ENCODE assay signal across 8 cellular contexts in genomic region chr19:41352609-41353465, GRCh38.
DNase-seq lines count a peak whose midpoint lies in the region.

No MANE protein-coding gene starts in this region.

- peaks cover 49% of the 10 kb centered on the region for H3K27me3 ChIP-seq in mucosa of stomach (ENCODE audit: control insufficient read depth, insufficient read depth, low read length)

- DNase-seq in NCI-H2171 treated with DMSO at 0.1 percent for 48 hours (lab: John Stamatoyannopoulos, UW) (peak; percentile 22), NCI-H2171 (lab: John Stamatoyannopoulos, UW) (no peak), NCI-H226 (peak; percentile 61), epidermal melanocyte (ENCODE audit: insufficient read length, low spot score) (peak; percentile 28), cortex of kidney (lab: John Stamatoyannopoulos, UW) (no peak)
- DNase-seq in activated CD8-positive, alpha-beta memory T cell treated with anti-CD3 and anti-CD28 coated beads for 4 hours (ENCODE audit: low read depth in 2 of 2), result peak; percentile 64
- DNase-seq in stimulated activated CD8-positive, alpha-beta memory T cell treated with anti-CD3 and anti-CD28 coated beads, Interleukin-7, amount 100 ng/mL, for 4 hours (ENCODE audit: low read depth in 2 of 2), result peak; percentile 58 to 76

- peaks cover 29% of the 10 kb centered on the region for H3K4me1 ChIP-seq in mucosa of stomach (ENCODE audit: control insufficient read depth, insufficient read depth, low read length)

- H3K36me3 ChIP-seq in mucosa of stomach (ENCODE audit: control insufficient read depth, insufficient read depth, low read length), result no peaks in the 10 kb centered on the region

- no peaks in the 10 kb centered on the region for H3K9me3 ChIP-seq in mucosa of stomach (ENCODE audit: control insufficient read depth, low read length)

- peak overlapping the region; percentile 46 for H3K4me3 ChIP-seq in mucosa of stomach (ENCODE audit: low read length)

- H3K9ac ChIP-seq in mucosa of stomach (ENCODE audit: low read length), result peak overlapping the region; percentile 55

Comparison
In these comparisons a context has a peak if more than half of its experiments do, and no peak if none do; other contexts are left out.
1. DNase-seq: peak in NCI-H2171 treated with DMSO at 0.1 percent for 48 hours (single experiment), NCI-H226 (single experiment), activated CD8-positive, alpha-beta memory T cell treated with anti-CD3 and anti-CD28 coated beads for 4 hours (2 of 2), epidermal melanocyte (single experiment) and stimulated activated CD8-positive, alpha-beta memory T cell treated with anti-CD3 and anti-CD28 coated beads, Interleukin-7, amount 100 ng/mL, for 4 hours (2 of 2); none in NCI-H2171 (single experiment) and cortex of kidney (single experiment).